Comparison of ENCODE assay signal across 8 cellular contexts in the genomic region with DNA sequence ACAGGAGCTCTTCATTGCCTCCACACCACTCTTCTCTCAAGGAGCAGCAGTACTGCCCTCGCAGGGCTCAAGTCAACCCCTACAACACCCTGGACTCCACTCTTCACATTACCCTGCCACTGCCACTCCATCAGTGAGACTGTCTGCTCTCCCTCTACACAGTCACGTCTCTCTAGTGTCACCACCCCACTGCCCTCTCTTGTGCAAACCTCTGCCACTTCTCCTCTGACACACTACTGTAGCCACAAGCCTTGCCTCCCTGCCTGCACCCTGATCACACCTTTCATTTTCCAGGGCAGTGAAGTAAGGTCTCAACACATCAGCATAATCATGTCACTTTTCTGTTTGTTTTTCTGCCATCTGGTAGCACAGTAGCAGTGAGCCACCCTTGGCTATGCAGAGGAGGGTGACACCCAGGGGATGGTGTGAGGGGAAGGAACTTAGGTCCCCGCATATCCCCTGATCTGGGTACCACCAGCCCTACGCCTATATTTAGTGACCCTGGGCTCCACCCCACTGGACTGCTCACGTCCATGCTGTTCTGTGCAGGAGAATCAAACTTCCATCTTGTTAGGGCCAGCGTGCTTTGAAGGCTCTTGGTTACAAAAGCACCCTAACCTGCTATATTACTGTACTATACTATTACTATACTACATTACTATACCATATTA. TPM values are rescaled to one million over a fixed set of nuclear protein-coding genes. Genes with fewer than 3 reads are reported as not detected.
DNase-seq lines count a peak whose midpoint lies in the region; ATAC-seq and TF ChIP-seq lines count a peak whose summit lies in the region.

No MANE protein-coding gene starts in this region.

- H3K23me2 ChIP-seq in H9 (ENCODE audit: insufficient read length, low read depth, low read length, poor library complexity, severe bottlenecking), result peaks cover 5% of the 10 kb centered on the region

- H3T11ph ChIP-seq in H9 (ENCODE audit: low read length), result no peak overlapping the region

- peak overlapping the region; percentile 84; the same call in 1 of the 2 replicates for H3K27ac ChIP-seq in 22Rv1
- H3K27ac ChIP-seq in H9 (ENCODE audit: insufficient read length, low read depth, low read length), result no peak overlapping the region

- H3K4me1 Mint-ChIP-seq in H9 (peaks cover 18 to 25% of the 10 kb centered on the region in 2 experiments), memory B cell (peaks cover 26% of the 10 kb centered on the region)
- H3K4me1 Mint-ChIP-seq in activated naive CD8-positive, alpha-beta T cell (ENCODE audit: low read depth), result peaks cover 53% of the 10 kb centered on the region

- no peak overlapping the region for H2BK12ac ChIP-seq in H9 (ENCODE audit: insufficient read length, low read depth, low read length)

- no peaks in the 10 kb centered on the region for H3K9me3 ChIP-seq in H9 (ENCODE audit: control insufficient read depth, low read depth, low read length)

- peak overlapping the region; percentile 27 to 93; a peak in 2 of 5 replicates for H3K4me3 Mint-ChIP-seq in H9
- H3K4me3 Mint-ChIP-seq in activated naive CD8-positive, alpha-beta T cell, result peak overlapping the region; percentile 99
- peak overlapping the region; percentile 22 for H3K4me3 Mint-ChIP-seq in memory B cell

- no peak overlapping the region for H2BK20ac ChIP-seq in H9 (ENCODE audit: low read depth, low read length, poor library complexity, severe bottlenecking)

- H4K20me1 ChIP-seq in H9 (ENCODE audit: control insufficient read depth, insufficient read depth, insufficient read length), result peaks cover 3% of the 10 kb centered on the region

- H3K79me2 ChIP-seq in H9 (ENCODE audit: insufficient read depth, low read length), result no peaks in the 10 kb centered on the region

- H3K4ac ChIP-seq in H9 (ENCODE audit: low read depth, low read length), result no peak overlapping the region

- no CpG with 5 or more reads among the region's 6 CpGs for WGBS in H9 (ENCODE audit: extremely low coverage, insufficient read length, low lambda C conversion rate)

- H3K56ac ChIP-seq in H9 (ENCODE audit: insufficient read length, low read depth, low read length), result no peak overlapping the region

- no peak overlapping the region for H3K18ac ChIP-seq in H9 (ENCODE audit: insufficient read length, low read depth, low read length)

- DNase-seq in H9 (no peak), memory B cell (ENCODE audit: low spot score in 2 of 2) (no peak), RKO (ENCODE audit: low spot score) (no peak), HuH-7 (ENCODE audit: low spot score) (no peak), ecto neural progenitor cell (ENCODE audit: low spot score) (no peak), dermis blood vessel endothelial cell (no peak)

- H4K8ac ChIP-seq in H9 (replicated peaks; ENCODE audit: insufficient read length, low read depth, low read length), result no peak overlapping the region

- peak overlapping the region in 1 of 3 experiments; percentile 17; a peak in 2 of 7 replicates for H3K27ac Mint-ChIP-seq in H9
- peak overlapping the region; percentile 98 for H3K27ac Mint-ChIP-seq in activated naive CD8-positive, alpha-beta T cell
- H3K27ac Mint-ChIP-seq in memory B cell, result peak overlapping the region; percentile 42

- no peak overlapping the region for H2BK5ac ChIP-seq in H9 (ENCODE audit: insufficient read length, low read length)

- H4K91ac ChIP-seq in H9 (ENCODE audit: insufficient read length, low read depth, low read length), result no peak overlapping the region

- no peak overlapping the region for H2BK120ac ChIP-seq in H9 (ENCODE audit: low read depth, low read length, poor library complexity, severe bottlenecking)

- H3K27me3 ChIP-seq in H9 (ENCODE audit: insufficient read depth, low read length), result no peaks in the 10 kb centered on the region

- peaks cover 0 to 12% (median 5%) of the 10 kb centered on the region in 3 experiments; a peak in 4 of 7 replicates for H3K36me3 Mint-ChIP-seq in H9 (ENCODE audit: insufficient read depth in 1 of 3, low read depth in 3 of 3)
- peaks cover 5% of the 10 kb centered on the region for H3K36me3 Mint-ChIP-seq in activated naive CD8-positive, alpha-beta T cell
- H3K36me3 Mint-ChIP-seq in memory B cell, result peaks cover 6% of the 10 kb centered on the region

- H3K79me1 ChIP-seq in H9 (ENCODE audit: insufficient read depth, low read depth, low read length, poor library complexity, severe bottlenecking), result no peaks in the 10 kb centered on the region

- TF ChIP-seq CTCF in 22Rv1 (IDR thresholded peaks at IDR 0.05) (no peak), H9 (conservative IDR thresholded peaks at IDR 0.05) (no peak)

- no peaks in the 10 kb centered on the region; the same call in 1 of the 2 replicates for H3K4me1 ChIP-seq in H9 (ENCODE audit: insufficient read depth, low read length)

- H2BK15ac ChIP-seq in H9 (ENCODE audit: low read depth, low read length), result no peak overlapping the region

- peak overlapping the region; percentile 98 for H3K4me2 ChIP-seq in H9 (ENCODE audit: insufficient read depth, insufficient read length, low read length)

- H4K5ac ChIP-seq in H9 (ENCODE audit: insufficient read length, low read depth, low read length), result no peak overlapping the region

- ATAC-seq in memory B cell (ENCODE audit: low read depth), result no peak

- no peak overlapping the region for H3K9ac ChIP-seq in H9 (ENCODE audit: extremely low read depth, insufficient read length, low read length)

- H2AFZ ChIP-seq in H9 (ENCODE audit: low read length), result no peak overlapping the region

- peaks cover 0 to 4% of the 10 kb centered on the region in 2 experiments; a peak in 2 of 5 replicates for H3K9me3 Mint-ChIP-seq in H9
- no peaks in the 10 kb centered on the region for H3K9me3 Mint-ChIP-seq in activated naive CD8-positive, alpha-beta T cell (ENCODE audit: low read depth)
- H3K9me3 Mint-ChIP-seq in memory B cell, result no peaks in the 10 kb centered on the region

- H3K14ac ChIP-seq in H9 (ENCODE audit: insufficient read depth, low read length), result no peak overlapping the region

- H3K27me3 Mint-ChIP-seq in H9 (ENCODE audit: low read depth) (peaks cover 8% of the 10 kb centered on the region; the same call in 1 of the 2 replicates), memory B cell (no peaks in the 10 kb centered on the region)
- no peaks in the 10 kb centered on the region for H3K27me3 Mint-ChIP-seq in activated naive CD8-positive, alpha-beta T cell

- no peak overlapping the region for H2AK5ac ChIP-seq in H9 (ENCODE audit: insufficient read length, low read length)

- no peak overlapping the region for H3K23ac ChIP-seq in H9 (ENCODE audit: insufficient read length, low read depth, low read length)

RNA-seq across cellular contexts. Expression of a gene that starts 1.6 kb away (rescaled TPM):
- 0.79 and 0.94 TPM in 2 replicates for total RNA-seq in H9 (2021)
- total RNA-seq in dermis blood vessel endothelial cell, result 0.14 and 1.0 TPM in 2 replicates

RNA-seq across cellular contexts. Expression of a gene that starts 27.1 kb away (rescaled TPM):
- total RNA-seq in H9 (2021), result 135 and 139 TPM in 2 replicates
- 98.4 and 120 TPM in 2 replicates for total RNA-seq in dermis blood vessel endothelial cell

Comparison
In these comparisons a context has a peak if more than half of its experiments do, and no peak if none do; other contexts are left out.
1. H3K4me3 Mint-ChIP-seq: peak in every context shown above with its lines; median percentile 99 in activated naive CD8-positive, alpha-beta T cell; 60 in H9; 22 in memory B cell.